ENCODE assay signal across 8 cellular contexts in the genomic region with DNA sequence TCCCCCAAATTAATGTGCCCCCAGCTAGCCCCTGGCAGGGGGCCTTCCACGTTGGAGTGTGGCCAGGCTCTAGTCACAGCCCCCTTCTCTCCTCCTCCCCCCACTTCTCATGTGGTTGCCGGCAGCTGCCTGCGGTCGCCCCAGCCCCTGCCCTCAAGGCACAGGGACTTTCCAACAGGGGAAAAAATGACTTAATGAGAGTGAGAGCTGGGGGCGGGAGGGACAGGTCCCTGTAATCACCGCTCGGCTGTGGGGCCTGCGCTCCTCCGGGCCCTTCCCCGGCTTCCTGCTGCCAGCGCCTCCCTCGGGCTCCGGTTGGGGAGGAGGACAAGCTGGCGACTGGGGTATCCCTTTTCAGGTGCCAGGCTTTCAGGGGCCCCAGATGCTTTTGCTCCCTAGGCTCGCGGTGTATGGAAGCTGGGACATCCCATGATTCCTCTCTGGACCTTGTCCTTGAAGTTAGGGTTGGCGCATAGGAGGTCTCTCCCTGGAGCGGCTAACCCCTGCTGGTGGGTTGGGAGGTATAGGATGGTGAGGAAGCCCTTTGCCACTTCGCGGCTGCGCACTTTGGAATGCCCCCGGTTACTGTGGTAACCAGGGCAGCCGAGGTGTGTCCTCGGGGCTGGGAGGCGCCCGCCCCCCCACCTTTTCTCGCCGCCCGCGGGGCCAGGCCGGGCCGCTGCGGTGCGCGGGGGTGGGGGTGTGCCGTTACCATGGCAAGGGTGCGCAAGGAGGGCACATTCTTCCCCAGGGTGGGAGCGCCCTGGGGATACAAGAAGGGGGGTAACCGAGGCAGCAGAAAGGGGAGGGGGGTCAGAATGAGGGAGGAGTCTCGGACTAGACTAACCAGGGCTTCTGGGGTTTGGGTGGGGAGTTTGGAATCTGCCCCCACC. TPM values are rescaled to one million over a fixed set of nuclear protein-coding genes. Genes with fewer than 3 reads are reported as not detected.
DNase-seq lines count a peak whose midpoint lies in the region; ATAC-seq lines count a peak whose summit lies in the region.

No MANE protein-coding gene starts in this region.

- H3K27me3 ChIP-seq in mononuclear cell (ENCODE audit: insufficient read depth, low read length) = peaks cover 70% of the 10 kb centered on the region

- peaks cover 70% of the 10 kb centered on the region for H3K4me1 ChIP-seq in mononuclear cell (ENCODE audit: insufficient read depth, low read length)

- no peaks in the 10 kb centered on the region for H3K9me3 ChIP-seq in mononuclear cell (ENCODE audit: low read depth, low read length)

- no peaks in the 10 kb centered on the region for H3K36me3 Mint-ChIP-seq in activated naive CD4-positive, alpha-beta T cell treated with anti-CD3 and anti-CD28 coated beads, Interleukin-2, amount 50 U/mL, for 72 hours

- DNase-seq in DMS79 (lab: John Stamatoyannopoulos, UW) = peak; percentile 58
- DNase-seq in SK-N-DZ (ENCODE audit: low spot score) = peak; percentile 50
- DNase-seq in activated naive CD4-positive, alpha-beta T cell treated with anti-CD3 and anti-CD28 coated beads, Interleukin-2, amount 50 U/mL, for 72 hours (ENCODE audit: low spot score in 2 of 2) = peak; percentile 86 to 91
- peak; percentile 69 to 81 (median 72) for DNase-seq in stimulated activated naive CD4-positive, alpha-beta T cell (lab: John Stamatoyannopoulos, UW)
- DNase-seq in NCI-H446 (lab: John Stamatoyannopoulos, UW) = no peak

- H3K9me3 Mint-ChIP-seq in activated naive CD4-positive, alpha-beta T cell treated with anti-CD3 and anti-CD28 coated beads, Interleukin-2, amount 50 U/mL, for 72 hours = no peaks in the 10 kb centered on the region

- peak overlapping the region; percentile 27 to 63 for H3K27ac Mint-ChIP-seq in activated naive CD4-positive, alpha-beta T cell treated with anti-CD3 and anti-CD28 coated beads, Interleukin-2, amount 50 U/mL, for 72 hours

- H3K4me3 ChIP-seq in mononuclear cell (ENCODE audit: low read length) = peak overlapping the region; percentile 27

- ATAC-seq in GM19455 (IDR thresholded peaks at IDR 0.05; ENCODE audit: unreplicated experiment) (peak; percentile 58), HG03558 (IDR thresholded peaks at IDR 0.05; ENCODE audit: extremely low read depth, unreplicated experiment) (peak; percentile 27)
- ATAC-seq in activated naive CD4-positive, alpha-beta T cell treated with anti-CD3 and anti-CD28 coated beads, Interleukin-2, amount 50 U/mL, for 72 hours = peak; percentile 79 to 82

RNA-seq across cellular contexts. Expression of a gene that starts 16.1 kb away (rescaled TPM):
- polyA plus RNA-seq in SK-N-DZ (2014; cell fraction: cytosol; rRNA removed) = 0.19 TPM in 1 of 2 replicates, not detected in the other
- polyA plus RNA-seq in SK-N-DZ (2014; cell fraction: nucleus; rRNA removed) = 0.70 TPM in 1 of 2 replicates, not detected in the other
- 1 to 10 TPM in 1 of 2 donors, under 1 TPM in 1; 0.11 to 6.1 TPM for total RNA-seq in activated naive CD4-positive, alpha-beta T cell treated with anti-CD3 and anti-CD28 coated beads, Interleukin-2, amount 50 U/mL, for 72 hours
- total RNA-seq in mononuclear cell = 1.5 TPM

RNA-seq across cellular contexts. Expression of a gene that starts 37.1 kb away (rescaled TPM):
- 0.09 and 0.35 TPM in 2 replicates for polyA plus RNA-seq in SK-N-DZ (2014; cell fraction: cytosol; rRNA removed)
- polyA plus RNA-seq in SK-N-DZ (2014; cell fraction: nucleus; rRNA removed) = not detected in 2 replicates
- total RNA-seq in activated naive CD4-positive, alpha-beta T cell treated with anti-CD3 and anti-CD28 coated beads, Interleukin-2, amount 50 U/mL, for 72 hours = not detected
- not detected for total RNA-seq in mononuclear cell

Comparison
In these comparisons a context has a peak if more than half of its experiments do, and no peak if none do; other contexts are left out.
1. DNase-seq: peak in DMS79 (single experiment), SK-N-DZ (single experiment), activated naive CD4-positive, alpha-beta T cell treated with anti-CD3 and anti-CD28 coated beads, Interleukin-2, amount 50 U/mL, for 72 hours (2 of 2) and stimulated activated naive CD4-positive, alpha-beta T cell (6 of 6); none in NCI-H446 (0 of 2).
2. ATAC-seq: peak in every context shown above with its lines; median percentile 80 in activated naive CD4-positive, alpha-beta T cell treated with anti-CD3 and anti-CD28 coated beads, Interleukin-2, amount 50 U/mL, for 72 hours; 58 in GM19455; 27 in HG03558.